In the genomic region with DNA sequence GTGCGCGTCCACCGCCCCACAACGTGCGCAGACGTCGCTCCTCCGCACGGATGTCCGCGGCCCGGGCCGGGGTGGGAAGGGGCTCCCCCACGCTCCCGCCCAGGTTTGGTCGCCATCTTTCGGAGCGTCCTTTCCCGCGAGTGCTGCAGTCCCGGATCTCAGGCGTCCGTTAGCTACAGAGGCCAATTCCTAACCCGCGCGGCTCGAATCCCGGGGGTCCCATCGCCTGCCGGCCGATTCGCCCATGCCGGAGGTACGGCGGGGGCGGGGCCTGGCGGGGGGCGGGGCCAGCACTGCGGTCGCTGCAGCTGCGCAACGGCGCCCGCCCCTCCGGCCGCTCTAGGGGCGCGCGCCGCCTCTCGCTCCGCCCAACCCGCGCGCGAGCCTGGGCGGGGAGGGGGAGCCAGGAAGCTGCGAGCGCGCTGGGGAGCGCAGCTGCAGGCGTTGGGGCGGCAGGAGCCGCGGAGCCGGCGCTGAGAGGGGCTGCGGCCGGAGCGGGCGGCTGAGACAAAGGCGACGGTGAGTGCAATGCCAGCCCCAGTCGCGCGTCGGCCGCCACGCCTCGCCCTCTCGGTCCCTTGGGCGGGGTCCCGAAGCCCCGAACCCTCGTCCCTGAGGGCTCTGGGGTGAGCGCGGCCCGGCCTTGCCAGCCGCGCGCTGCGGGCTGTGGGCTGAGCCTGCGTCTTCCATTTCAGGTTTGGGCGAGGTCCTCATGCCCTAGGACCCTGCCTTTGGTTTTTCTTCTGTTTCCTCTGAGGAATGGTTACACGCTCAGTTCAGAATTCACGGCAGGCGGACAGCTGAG, we compare ENCODE assay signal across 8 cellular contexts. TPM values are rescaled to one million over a fixed set of nuclear protein-coding genes. Genes with fewer than 3 reads are reported as not detected.
DNase-seq lines count a peak whose midpoint lies in the region; ATAC-seq, FAIRE-seq and TF ChIP-seq lines count a peak whose summit lies in the region.

A gene with protein sequence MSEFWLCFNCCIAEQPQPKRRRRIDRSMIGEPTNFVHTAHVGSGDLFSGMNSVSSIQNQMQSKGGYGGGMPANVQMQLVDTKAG (plus strand): TSS at position 406 of the 805 bp plus-strand sequence. CDS start 95,441 bp downstream, outside the sequence.

- no peaks in the 10 kb centered on the region for H3K36me3 Mint-ChIP-seq in activated naive CD8-positive, alpha-beta T cell
- H3K36me3 Mint-ChIP-seq in osteocyte (ENCODE audit: unreplicated experiment): no peaks in the 10 kb centered on the region

- H3K4me3 Mint-ChIP-seq in activated naive CD8-positive, alpha-beta T cell: peak within 1 kb of the TSS; percentile 95
- H3K4me3 Mint-ChIP-seq in osteocyte (ENCODE audit: unreplicated experiment): peak within 1 kb of the TSS; percentile 90

- peaks cover 9 to 24% of the 10 kb centered on the region in 2 donors for H3K4me1 ChIP-seq in thoracic aorta (ENCODE audit: control insufficient read depth in 1 of 2, low read depth in 2 of 2)

- peak within 1 kb of the TSS; percentile 88 for H3K4me3 ChIP-seq in SK-N-MC
- peak within 1 kb of the TSS; percentile 99 for H3K4me3 ChIP-seq in thoracic aorta

- H3K9me3 Mint-ChIP-seq in activated naive CD8-positive, alpha-beta T cell (ENCODE audit: low read depth): no peaks in the 10 kb centered on the region
- H3K9me3 Mint-ChIP-seq in osteocyte (ENCODE audit: unreplicated experiment): no peaks in the 10 kb centered on the region

- H3K27me3 ChIP-seq in thoracic aorta (replicated peaks; ENCODE audit: insufficient read depth): no peaks in the 10 kb centered on the region

- peak; percentile 92 for TF ChIP-seq POLR2A in H54 (IDR thresholded peaks at IDR 0.05; ENCODE audit: low read depth, low read length)

- DNase-seq in GDM1 (lab: John Stamatoyannopoulos, UW): peak; percentile 91
- DNase-seq in H54 (ENCODE audit: insufficient read length, low spot score): peak; percentile 72
- peak; percentile 84 for DNase-seq in M059J (ENCODE audit: low read depth)
- DNase-seq in SK-N-MC (ENCODE audit: low read depth, low spot score): no peak
- DNase-seq in glomerular visceral epithelial cell (ENCODE audit: extremely low spot score): peak; percentile 93
- peak; percentile 94 for DNase-seq in osteocyte (ENCODE audit: extremely low spot score, unreplicated experiment)
- DNase-seq in thoracic aorta (ENCODE audit: low spot score): no peak

- peaks cover 56% of the 10 kb centered on the region for H3K4me1 Mint-ChIP-seq in activated naive CD8-positive, alpha-beta T cell (ENCODE audit: low read depth)
- H3K4me1 Mint-ChIP-seq in osteocyte (ENCODE audit: unreplicated experiment): peaks cover 40% of the 10 kb centered on the region

- TF ChIP-seq CTCF in osteocyte (IDR thresholded peaks at IDR 0.05): no peak
- TF ChIP-seq CTCF in thoracic aorta (IDR thresholded peaks at IDR 0.05): no peak

- no peaks in the 10 kb centered on the region for H3K27me3 Mint-ChIP-seq in activated naive CD8-positive, alpha-beta T cell
- no peaks in the 10 kb centered on the region for H3K27me3 Mint-ChIP-seq in osteocyte (ENCODE audit: unreplicated experiment)

- peak within 1 kb of the TSS; percentile 72 for H3K27ac ChIP-seq in SK-N-MC
- H3K27ac ChIP-seq in thoracic aorta: peak within 1 kb of the TSS; percentile 57 to 82

- H3K36me3 ChIP-seq in SK-N-MC (ENCODE audit: insufficient read depth, low read length): peaks cover 1% of the 10 kb centered on the region; the same call in 1 of the 2 replicates
- H3K36me3 ChIP-seq in thoracic aorta: no peaks in the 10 kb centered on the region

- peak; percentile 91 for ATAC-seq in thoracic aorta (ENCODE audit: insufficient number of reproducible peaks, low FRiP score, low read depth)

- no peaks in the 10 kb centered on the region for H3K9me3 ChIP-seq in SK-N-MC (ENCODE audit: low read depth, low read length)
- H3K9me3 ChIP-seq in thoracic aorta: no peaks in the 10 kb centered on the region

- FAIRE-seq in H54 (lab: Jason Lieb, UNC): no peak

- peak within 1 kb of the TSS; percentile 93 for H3K9ac ChIP-seq in SK-N-MC (ENCODE audit: insufficient read length)

- peak within 1 kb of the TSS; percentile 98 for H3K27ac Mint-ChIP-seq in activated naive CD8-positive, alpha-beta T cell
- H3K27ac Mint-ChIP-seq in osteocyte (ENCODE audit: unreplicated experiment): peak within 1 kb of the TSS; percentile 85

RNA-seq across cellular contexts. Expression of the gene that starts here (rescaled TPM):
- total RNA-seq in M059J (2014; rRNA removed; shearing (Covaris generic)): 22.0 and 31.1 TPM in 2 replicates
- 21.6 and 22.9 TPM in 2 replicates for total RNA-seq in osteocyte
- total RNA-seq in thoracic aorta: 10 to 100 TPM; 20.3 to 38.0 TPM

Comparison
In these comparisons a context has a peak if more than half of its experiments do, and no peak if none do; other contexts are left out.
1. DNase-seq: peak in GDM1 (single experiment), H54 (single experiment), M059J (single experiment), glomerular visceral epithelial cell (single experiment) and osteocyte (single experiment); none in SK-N-MC (single experiment) and thoracic aorta (single experiment).